ENCODE assay signal across 20 cellular contexts in genomic region chr20:62163986-62164762, GRCh38. TPM values are rescaled to one million over a fixed set of nuclear protein-coding genes. Genes with fewer than 3 reads are reported as not detected.
DNase-seq lines count a peak whose midpoint lies in the region; ATAC-seq, FAIRE-seq and TF ChIP-seq lines count a peak whose summit lies in the region.
"Had no signal": no experiment of that assay in that cellular context is flagged by ENCODE, and none has a peak within 500 bp of the region (broad histone marks: within the 10 kb centered on the region; RNA-seq: fewer than 3 reads in every experiment).

No MANE protein-coding gene starts in this region.

- FAIRE-seq in HepG2 (lab: Jason Lieb, UNC) = no peak
- FAIRE-seq in GM19239 (lab: Jason Lieb, UNC) = no peak
- FAIRE-seq: A549 had no signal

- H3K27me3 ChIP-seq in Panc1 (ENCODE audit: control insufficient read depth, insufficient read depth, low read length) = no peaks in the 10 kb centered on the region
- H3K27me3 ChIP-seq in HepG2 (ENCODE audit: control insufficient read depth in 1 of 2, insufficient read depth in 2 of 2, low read length in 2 of 2) = no peaks in the 10 kb centered on the region
- no peaks in the 10 kb centered on the region for H3K27me3 ChIP-seq in neural progenitor cell
- no peaks in the 10 kb centered on the region for H3K27me3 ChIP-seq in transverse colon

- in situ Hi-C loops in Panc1 (cut with HindIII; ENCODE audit: low pct_unique_long_range_greater_than_20kb, low sequenced_read_pairs) (no loop called here), HepG2 (cut with HindIII; ENCODE audit: extremely low pct_ligation_motif_present, low pct_unique_long_range_greater_than_20kb) (no loop called here), transverse colon (cut with MboI; ENCODE audit: low pct_ligation_motif_present in 1 of 4, low pct_unique_long_range_greater_than_20kb in 1 of 4, low sequenced_read_pairs in 3 of 4) (no loop called here)

- TF ChIP-seq RAD21 in HepG2 (CRISPR knock-in tag; IDR thresholded peaks at IDR 0.05) = no peak

- ATAC-seq in Panc1 (peak; percentile 25; the same call in 1 of the 2 replicates), HepG2 (no peak; the same call in 2 of the 3 replicates)
- ATAC-seq: A549; CD8-positive, alpha-beta T cell had no signal

- DNase-seq in Panc1 (ENCODE audit: low read depth, low spot score) = no peak
- no peak for DNase-seq in HepG2 (ENCODE audit: low spot score)
- DNase-seq in neural progenitor cell (ENCODE audit: low spot score) = no peak
- no peak for DNase-seq in transverse colon
- DNase-seq in NCI-H146 treated with DMSO at 0.1 percent for 48 hours (lab: John Stamatoyannopoulos, UW; ENCODE audit: unreplicated experiment) = no peak
- DNase-seq in NCI-H2107 (lab: John Stamatoyannopoulos, UW) = no peak
- no peak for DNase-seq in GM19239 (ENCODE audit: insufficient read length, low spot score)
- DNase-seq: Caco-2; CD8-positive, alpha-beta T cell; DMS53; GF-D8; HCEC 1CT had no signal

- TF ChIP-seq CTCF in HEK293 (tag by site-specific recombination; IDR thresholded peaks at IDR 0.05) = no peak
- no peak for TF ChIP-seq CTCF in Panc1 (IDR thresholded peaks at IDR 0.05)
- TF ChIP-seq CTCF in HepG2 (CRISPR knock-in tag; IDR thresholded peaks at IDR 0.05) = no peak
- TF ChIP-seq CTCF in neural progenitor cell (IDR thresholded peaks at IDR 0.05) = no peak
- no peak for TF ChIP-seq CTCF in transverse colon (IDR thresholded peaks at IDR 0.05)

- H3K4me2 ChIP-seq in HepG2 (ENCODE audit: low read depth, low read length) (no peak overlapping the region), neural progenitor cell (no peak overlapping the region)
- H3K4me2 ChIP-seq: A549 had no signal

- no peaks in the 10 kb centered on the region for H3K4me1 Mint-ChIP-seq in neural progenitor cell
- H3K4me1 Mint-ChIP-seq: CD14-positive monocyte, IgD-negative memory B cell had no signal

- peaks cover 2% of the 10 kb centered on the region for H3K27me3 Mint-ChIP-seq in neural progenitor cell (ENCODE audit: insufficient read depth, low read depth)
- H3K27me3 Mint-ChIP-seq: IgD-negative memory B cell had no signal

- peak overlapping the region; percentile 13 for H3K4me3 Mint-ChIP-seq in neural progenitor cell
- H3K4me3 Mint-ChIP-seq: CD14-positive monocyte; CD8-positive, alpha-beta T cell; IgD-negative memory B cell had no signal

- CTCF ChIA-PET in HEK293 (lab: Yijun Ruan, JAX) (interaction anchor here (1.5 kb wide), 1 partner anchor 8 kb away, joined by 3 read pairs; no protein-coding TSS in a partner anchor), Panc1 (lab: Charles Lee) (no interaction called here), HepG2 (lab: Yijun Ruan, JAX; ENCODE audit: low intra/inter-chr PET ratio, low total read pairs) (no interaction called here)

- no peaks in the 10 kb centered on the region for H3K4me1 ChIP-seq in HEK293 (ENCODE audit: control insufficient read depth, insufficient read depth, low read length)
- H3K4me1 ChIP-seq in Panc1 (ENCODE audit: control insufficient read depth, insufficient read depth, low read length) = no peaks in the 10 kb centered on the region
- no peaks in the 10 kb centered on the region for H3K4me1 ChIP-seq in HepG2 (ENCODE audit: insufficient read depth, low read length)
- H3K4me1 ChIP-seq in neural progenitor cell = no peaks in the 10 kb centered on the region
- H3K4me1 ChIP-seq in transverse colon = no peaks in the 10 kb centered on the region
- H3K4me1 ChIP-seq: A549, Caco-2 had no signal

- no peak overlapping the region for H2AFZ ChIP-seq in HepG2 (ENCODE audit: low read length)
- H2AFZ ChIP-seq in neural progenitor cell (replicated peaks) = no peak overlapping the region

- no peaks in the 10 kb centered on the region for H3K9me3 Mint-ChIP-seq in neural progenitor cell
- H3K9me3 Mint-ChIP-seq: CD14-positive monocyte; CD8-positive, alpha-beta T cell; IgD-negative memory B cell had no signal

- no peaks in the 10 kb centered on the region for H4K20me1 ChIP-seq in HepG2 (ENCODE audit: insufficient read depth, low read length)
- peaks cover 4% of the 10 kb centered on the region for H4K20me1 ChIP-seq in neural progenitor cell (ENCODE audit: low read depth)

- POLR2A ChIA-PET in HEK293 (lab: Yijun Ruan, JAX) = no interaction called here
- POLR2A ChIA-PET in Panc1 (lab: Charles Lee) = no interaction called here
- POLR2A ChIA-PET in HepG2 (lab: Yijun Ruan, JAX) = no interaction called here

- no peaks in the 10 kb centered on the region for H3K9me3 ChIP-seq in HEK293 (ENCODE audit: control insufficient read depth, insufficient read depth, low read depth, low read length)
- H3K9me3 ChIP-seq in Panc1 (ENCODE audit: control insufficient read depth, insufficient read depth, low read depth, low read length) = no peaks in the 10 kb centered on the region
- no peaks in the 10 kb centered on the region for H3K9me3 ChIP-seq in HepG2 (ENCODE audit: low read length)
- no peaks in the 10 kb centered on the region for H3K9me3 ChIP-seq in neural progenitor cell (ENCODE audit: low read depth)
- no peaks in the 10 kb centered on the region for H3K9me3 ChIP-seq in transverse colon
- H3K9me3 ChIP-seq: A549, Caco-2 had no signal

- peaks cover 0 to 67% of the 10 kb centered on the region in 2 experiments; a peak in 2 of 3 replicates for H3K36me3 ChIP-seq in HEK293 (ENCODE audit: control insufficient read depth in 2 of 2, insufficient read depth in 1 of 2, low read length in 2 of 2)
- no peaks in the 10 kb centered on the region; the same call in 1 of the 2 replicates for H3K36me3 ChIP-seq in Panc1 (ENCODE audit: control insufficient read depth, insufficient read depth, low read length)
- H3K36me3 ChIP-seq in HepG2 (replicated peaks in 1 of 2; ENCODE audit: control insufficient read depth in 1 of 2, insufficient read depth in 2 of 2, low read length in 2 of 2) = peaks cover 71 to 86% of the 10 kb centered on the region in 2 experiments
- H3K36me3 ChIP-seq in neural progenitor cell = no peaks in the 10 kb centered on the region
- H3K36me3 ChIP-seq in transverse colon = peaks cover 0 to 19% (median 2%) of the 10 kb centered on the region in 4 donors

- H3K9ac ChIP-seq in HepG2 (ENCODE audit: insufficient read depth, low read depth, low read length) = no peak overlapping the region
- no peak overlapping the region for H3K9ac ChIP-seq in neural progenitor cell

- no peak overlapping the region for H3K27ac Mint-ChIP-seq in neural progenitor cell
- H3K27ac Mint-ChIP-seq: CD8-positive, alpha-beta T cell; IgD-negative memory B cell had no signal

- H3K27ac ChIP-seq in HEK293 (ENCODE audit: extremely low read depth, low read depth, low read length) (no peak overlapping the region), Panc1 (ENCODE audit: low read length) (no peak overlapping the region), HepG2 (ENCODE audit: extremely low read length, insufficient read depth, low read length) (no peak overlapping the region), neural progenitor cell (no peak overlapping the region), transverse colon (no peak overlapping the region)
- H3K27ac ChIP-seq: A549 had no signal

- 96% methylated on average over 27 of the region's 29 CpGs for WGBS in HepG2 (ENCODE audit: low lambda C conversion rate)
- WGBS in transverse colon (ENCODE audit: low coverage in 1 of 2), 2 donors = 90 to 91% methylated on average over 2 to 20 of the region's 29 CpGs

- TF ChIP-seq EP300 in HepG2 (IDR thresholded peaks at IDR 0.05; ENCODE audit: low read depth in 2 of 2, low read length in 2 of 2) (no peak), HepG2 (CRISPR knock-in tag; IDR thresholded peaks at IDR 0.05; ENCODE audit: borderline replicate concordance) (no peak), transverse colon (IDR thresholded peaks at IDR 0.05; ENCODE audit: low read depth) (no peak)

- no peak for TF ChIP-seq POLR2A in HepG2 (IDR thresholded peaks at IDR 0.05; ENCODE audit: insufficient read depth in 1 of 2, low read depth in 2 of 2, low read length in 2 of 2)
- TF ChIP-seq POLR2A in transverse colon (IDR thresholded peaks at IDR 0.05) = no peak

- no peaks in the 10 kb centered on the region for H3F3A ChIP-seq in neural progenitor cell (ENCODE audit: low read depth)

- H3K79me2 ChIP-seq in HepG2 (ENCODE audit: insufficient read depth, low read length) (peaks cover 8% of the 10 kb centered on the region), neural progenitor cell (ENCODE audit: low read depth) (no peaks in the 10 kb centered on the region)

- BruUV-seq in Panc1 (replicated peaks; lab: Mats Ljungman, UMichigan) (no TSS peak), HepG2 (replicated peaks; lab: Mats Ljungman, UMichigan) (no TSS peak)

- intact Hi-C loops in Panc1 (cut with micrococcal nuclease; ENCODE audit: unreplicated experiment) (no loop called here), HepG2 (cut with micrococcal nuclease; ENCODE audit: unreplicated experiment) (no loop called here), transverse colon (cut with DNase I; ENCODE audit: low total_unique reads) (no loop called here)

- H3K4me3 ChIP-seq in HEK293 (ENCODE audit: low read depth, low read length) (no peak overlapping the region), Panc1 (ENCODE audit: low read depth in 2 of 2, low read length in 2 of 2) (no peak overlapping the region), HepG2 (replicated peaks in 1 of 3; ENCODE audit: insufficient read depth in 1 of 3, low read depth in 2 of 3, low read length in 3 of 3) (no peak overlapping the region), neural progenitor cell (no peak overlapping the region), transverse colon (no peak overlapping the region)
- H3K4me3 ChIP-seq: A549 had no signal

- H3K36me3 Mint-ChIP-seq in neural progenitor cell = peaks cover 8% of the 10 kb centered on the region

RNA-seq across cellular contexts. Expression of gene MTG2, which starts 18.7 kb away (rescaled TPM):
- total RNA-seq in Panc1 (2021; ENCODE audit: unreplicated experiment) (56.8 TPM), HepG2 (2016; rRNA removed; fragmentation: Illumina TruSeq; extraction: Trizol) (31.3 and 37.8 TPM in 2 replicates), neural progenitor cell (ENCODE audit: low replicate concordance) (16.2 and 19.2 TPM in 2 replicates), transverse colon (10 to 100 TPM in 3 of 4 donors, 1 to 10 TPM in 1; 9.8 to 58.0 (median 23.1) TPM)
- polyA plus RNA-seq in Panc1 (2012; ENCODE audit: insufficient read length) = 52.9 TPM
- total RNA-seq in HepG2 (2016; cell fraction: cytosol; rRNA removed; fragmentation: Illumina TruSeq; extraction: Trizol; ENCODE audit: low read depth) = 14.9 and 15.3 TPM in 2 replicates
- 30.0 and 35.2 TPM in 2 replicates for total RNA-seq in HepG2 (2016; cell fraction: insoluble cytoplasmic fraction; rRNA removed; fragmentation: Illumina TruSeq; extraction: Trizol)
- 20.4 and 23.8 TPM in 2 replicates for total RNA-seq in HepG2 (2016; cell fraction: membrane; rRNA removed; fragmentation: Illumina TruSeq; extraction: Trizol)
- 23.8 and 28.4 TPM in 2 replicates for total RNA-seq in HepG2 (2016; cell fraction: nucleus; rRNA removed; fragmentation: Illumina TruSeq; extraction: Trizol)
- 20.4 and 22.5 TPM in 2 replicates for polyA plus RNA-seq in HepG2 (2011; rRNA removed)
- polyA plus RNA-seq in HepG2 (2011; cell fraction: cytosol; rRNA removed) = 19.5 and 23.4 TPM in 2 replicates
- 31.1 and 31.2 TPM in 2 replicates for polyA plus RNA-seq in HepG2 (2011; cell fraction: nucleus; rRNA removed)
- polyA plus RNA-seq in HepG2 (2012) = 21.4 and 26.9 TPM in 2 replicates
- polyA plus RNA-seq in HepG2 (2016; cell fraction: cytosol; fragmentation: Illumina TruSeq; extraction: Trizol; ENCODE audit: low read depth) = 13.5 and 13.6 TPM in 2 replicates
- polyA plus RNA-seq in HepG2 (2016; cell fraction: insoluble cytoplasmic fraction; fragmentation: Illumina TruSeq; extraction: Trizol; ENCODE audit: low read depth) = 33.7 and 36.3 TPM in 2 replicates
- 18.0 and 19.8 TPM in 2 replicates for polyA plus RNA-seq in HepG2 (2016; cell fraction: membrane; fragmentation: Illumina TruSeq; extraction: Trizol; ENCODE audit: low read depth)
- 87.6 and 92.7 TPM in 2 replicates for polyA plus RNA-seq in HepG2 (2016; cell fraction: nucleus; fragmentation: Illumina TruSeq; extraction: Trizol; ENCODE audit: insufficient read depth, low read depth)
- polyA minus RNA-seq in HepG2 (2011; rRNA and poly(A)+ RNA removed; ENCODE audit: low replicate concordance) = 27.2 and 36.2 TPM in 2 replicates
- polyA minus RNA-seq in HepG2 (2011; cell fraction: cytosol; rRNA and poly(A)+ RNA removed) = 13.0 and 15.4 TPM in 2 replicates
- 16.7 and 20.9 TPM in 2 replicates for polyA minus RNA-seq in HepG2 (2011; cell fraction: nucleus; rRNA and poly(A)+ RNA removed)

RNA-seq across cellular contexts. Expression of gene SS18L1, which starts 20.6 kb away (rescaled TPM):
- 21.6 TPM for total RNA-seq in Panc1 (2021; ENCODE audit: unreplicated experiment)
- 23.7 TPM for polyA plus RNA-seq in Panc1 (2012; ENCODE audit: insufficient read length)
- 15.3 and 17.8 TPM in 2 replicates for total RNA-seq in HepG2 (2016; rRNA removed; fragmentation: Illumina TruSeq; extraction: Trizol)
- 8.6 and 10.0 TPM in 2 replicates for total RNA-seq in HepG2 (2016; cell fraction: cytosol; rRNA removed; fragmentation: Illumina TruSeq; extraction: Trizol; ENCODE audit: low read depth)
- total RNA-seq in HepG2 (2016; cell fraction: insoluble cytoplasmic fraction; rRNA removed; fragmentation: Illumina TruSeq; extraction: Trizol) = 14.3 and 17.3 TPM in 2 replicates
- total RNA-seq in HepG2 (2016; cell fraction: membrane; rRNA removed; fragmentation: Illumina TruSeq; extraction: Trizol) = 13.2 and 13.6 TPM in 2 replicates
- total RNA-seq in HepG2 (2016; cell fraction: nucleus; rRNA removed; fragmentation: Illumina TruSeq; extraction: Trizol) = 21.3 and 26.0 TPM in 2 replicates
- 27.6 and 32.0 TPM in 2 replicates for polyA plus RNA-seq in HepG2 (2011; rRNA removed)
- polyA plus RNA-seq in HepG2 (2011; cell fraction: cytosol; rRNA removed) = 13.9 and 24.3 TPM in 2 replicates
- 94.6 and 141 TPM in 2 replicates for polyA plus RNA-seq in HepG2 (2011; cell fraction: nucleus; rRNA removed)
- 16.9 and 17.6 TPM in 2 replicates for polyA plus RNA-seq in HepG2 (2012)
- 2.6 and 2.8 TPM in 2 replicates for polyA plus RNA-seq in HepG2 (2016; cell fraction: cytosol; fragmentation: Illumina TruSeq; extraction: Trizol; ENCODE audit: low read depth)
- 12.8 and 13.4 TPM in 2 replicates for polyA plus RNA-seq in HepG2 (2016; cell fraction: insoluble cytoplasmic fraction; fragmentation: Illumina TruSeq; extraction: Trizol; ENCODE audit: low read depth)
- 5.4 and 6.3 TPM in 2 replicates for polyA plus RNA-seq in HepG2 (2016; cell fraction: membrane; fragmentation: Illumina TruSeq; extraction: Trizol; ENCODE audit: low read depth)
- polyA plus RNA-seq in HepG2 (2016; cell fraction: nucleus; fragmentation: Illumina TruSeq; extraction: Trizol; ENCODE audit: insufficient read depth, low read depth) = 60.6 and 69.1 TPM in 2 replicates
- 32.8 and 53.5 TPM in 2 replicates for polyA minus RNA-seq in HepG2 (2011; rRNA and poly(A)+ RNA removed; ENCODE audit: low replicate concordance)
- polyA minus RNA-seq in HepG2 (2011; cell fraction: cytosol; rRNA and poly(A)+ RNA removed) = 14.5 and 16.4 TPM in 2 replicates
- 30.1 and 33.4 TPM in 2 replicates for polyA minus RNA-seq in HepG2 (2011; cell fraction: nucleus; rRNA and poly(A)+ RNA removed)
- total RNA-seq in neural progenitor cell (ENCODE audit: low replicate concordance) = 25.5 and 26.1 TPM in 2 replicates
- 10 to 100 TPM; 14.7 to 23.2 (median 22.1) TPM for total RNA-seq in transverse colon

RNA-seq across cellular contexts. Expression of gene PSMA7, which starts 21.0 kb away (rescaled TPM):
- total RNA-seq in Panc1 (2021; ENCODE audit: unreplicated experiment) (402 TPM), HepG2 (2016; rRNA removed; fragmentation: Illumina TruSeq; extraction: Trizol) (531 and 639 TPM in 2 replicates), neural progenitor cell (ENCODE audit: low replicate concordance) (237 and 310 TPM in 2 replicates), transverse colon (100 to 1,000 TPM; 154 to 241 (median 234) TPM)
- polyA plus RNA-seq in Panc1 (2012; ENCODE audit: insufficient read length) = 469 TPM
- 280 and 300 TPM in 2 replicates for total RNA-seq in HepG2 (2016; cell fraction: cytosol; rRNA removed; fragmentation: Illumina TruSeq; extraction: Trizol; ENCODE audit: low read depth)
- total RNA-seq in HepG2 (2016; cell fraction: insoluble cytoplasmic fraction; rRNA removed; fragmentation: Illumina TruSeq; extraction: Trizol) = 555 and 661 TPM in 2 replicates
- total RNA-seq in HepG2 (2016; cell fraction: membrane; rRNA removed; fragmentation: Illumina TruSeq; extraction: Trizol) = 259 and 300 TPM in 2 replicates
- 259 and 270 TPM in 2 replicates for total RNA-seq in HepG2 (2016; cell fraction: nucleus; rRNA removed; fragmentation: Illumina TruSeq; extraction: Trizol)
- 571 and 631 TPM in 2 replicates for polyA plus RNA-seq in HepG2 (2011; rRNA removed)
- polyA plus RNA-seq in HepG2 (2011; cell fraction: cytosol; rRNA removed) = 539 and 602 TPM in 2 replicates
- 375 and 401 TPM in 2 replicates for polyA plus RNA-seq in HepG2 (2011; cell fraction: nucleus; rRNA removed)
- 283 and 330 TPM in 2 replicates for polyA plus RNA-seq in HepG2 (2012)
- polyA plus RNA-seq in HepG2 (2016; cell fraction: cytosol; fragmentation: Illumina TruSeq; extraction: Trizol; ENCODE audit: low read depth) = 290 and 328 TPM in 2 replicates
- polyA plus RNA-seq in HepG2 (2016; cell fraction: insoluble cytoplasmic fraction; fragmentation: Illumina TruSeq; extraction: Trizol; ENCODE audit: low read depth) = 656 and 720 TPM in 2 replicates
- polyA plus RNA-seq in HepG2 (2016; cell fraction: membrane; fragmentation: Illumina TruSeq; extraction: Trizol; ENCODE audit: low read depth) = 233 and 270 TPM in 2 replicates
- 418 and 431 TPM in 2 replicates for polyA plus RNA-seq in HepG2 (2016; cell fraction: nucleus; fragmentation: Illumina TruSeq; extraction: Trizol; ENCODE audit: insufficient read depth, low read depth)
- polyA minus RNA-seq in HepG2 (2011; rRNA and poly(A)+ RNA removed; ENCODE audit: low replicate concordance) = 380 and 541 TPM in 2 replicates
- polyA minus RNA-seq in HepG2 (2011; cell fraction: cytosol; rRNA and poly(A)+ RNA removed) = 93.0 and 111 TPM in 2 replicates
- polyA minus RNA-seq in HepG2 (2011; cell fraction: nucleus; rRNA and poly(A)+ RNA removed) = 111 and 120 TPM in 2 replicates

RNA-seq across cellular contexts. Expression of gene LSM14B, which starts 41.9 kb away (rescaled TPM):
- total RNA-seq in Panc1 (2021; ENCODE audit: unreplicated experiment) (52.2 TPM), HepG2 (2016; rRNA removed; fragmentation: Illumina TruSeq; extraction: Trizol) (77.7 and 79.2 TPM in 2 replicates), neural progenitor cell (ENCODE audit: low replicate concordance) (52.6 and 82.1 TPM in 2 replicates), transverse colon (10 to 100 TPM; 22.1 to 45.3 (median 35.6) TPM)
- polyA plus RNA-seq in Panc1 (2012; ENCODE audit: insufficient read length) = 50.1 TPM
- 24.5 and 25.5 TPM in 2 replicates for total RNA-seq in HepG2 (2016; cell fraction: cytosol; rRNA removed; fragmentation: Illumina TruSeq; extraction: Trizol; ENCODE audit: low read depth)
- total RNA-seq in HepG2 (2016; cell fraction: insoluble cytoplasmic fraction; rRNA removed; fragmentation: Illumina TruSeq; extraction: Trizol) = 67.6 and 79.5 TPM in 2 replicates
- 64.7 and 64.9 TPM in 2 replicates for total RNA-seq in HepG2 (2016; cell fraction: membrane; rRNA removed; fragmentation: Illumina TruSeq; extraction: Trizol)
- total RNA-seq in HepG2 (2016; cell fraction: nucleus; rRNA removed; fragmentation: Illumina TruSeq; extraction: Trizol) = 45.7 and 51.1 TPM in 2 replicates
- 43.3 and 50.4 TPM in 2 replicates for polyA plus RNA-seq in HepG2 (2011; rRNA removed)
- polyA plus RNA-seq in HepG2 (2011; cell fraction: cytosol; rRNA removed) = 24.6 and 38.4 TPM in 2 replicates
- polyA plus RNA-seq in HepG2 (2011; cell fraction: nucleus; rRNA removed) = 68.1 and 80.1 TPM in 2 replicates
- polyA plus RNA-seq in HepG2 (2012) = 35.5 and 43.9 TPM in 2 replicates
- polyA plus RNA-seq in HepG2 (2016; cell fraction: cytosol; fragmentation: Illumina TruSeq; extraction: Trizol; ENCODE audit: low read depth) = 15.6 and 19.3 TPM in 2 replicates
- polyA plus RNA-seq in HepG2 (2016; cell fraction: insoluble cytoplasmic fraction; fragmentation: Illumina TruSeq; extraction: Trizol; ENCODE audit: low read depth) = 70.8 and 83.3 TPM in 2 replicates
- polyA plus RNA-seq in HepG2 (2016; cell fraction: membrane; fragmentation: Illumina TruSeq; extraction: Trizol; ENCODE audit: low read depth) = 38.0 and 40.1 TPM in 2 replicates
- 84.6 and 88.2 TPM in 2 replicates for polyA plus RNA-seq in HepG2 (2016; cell fraction: nucleus; fragmentation: Illumina TruSeq; extraction: Trizol; ENCODE audit: insufficient read depth, low read depth)
- 41.0 and 77.9 TPM in 2 replicates for polyA minus RNA-seq in HepG2 (2011; rRNA and poly(A)+ RNA removed; ENCODE audit: low replicate concordance)
- 22.8 and 27.3 TPM in 2 replicates for polyA minus RNA-seq in HepG2 (2011; cell fraction: cytosol; rRNA and poly(A)+ RNA removed)
- 35.0 and 37.7 TPM in 2 replicates for polyA minus RNA-seq in HepG2 (2011; cell fraction: nucleus; rRNA and poly(A)+ RNA removed)

RNA-seq across cellular contexts. Expression of gene HRH3, which starts 55.9 kb away (rescaled TPM):
- total RNA-seq in Panc1 (2021; ENCODE audit: unreplicated experiment) (0.10 TPM), HepG2 (2016; rRNA removed; fragmentation: Illumina TruSeq; extraction: Trizol) (0.10 and 0.18 TPM in 2 replicates), neural progenitor cell (ENCODE audit: low replicate concordance) (0.09 and 1.7 TPM in 2 replicates), transverse colon (not detected)
- 0.16 TPM for polyA plus RNA-seq in Panc1 (2012; ENCODE audit: insufficient read length)
- 0.10 TPM in 1 of 2 replicates, not detected in the other for total RNA-seq in HepG2 (2016; cell fraction: cytosol; rRNA removed; fragmentation: Illumina TruSeq; extraction: Trizol; ENCODE audit: low read depth)
- 0.06 TPM in 1 of 2 replicates, not detected in the other for total RNA-seq in HepG2 (2016; cell fraction: insoluble cytoplasmic fraction; rRNA removed; fragmentation: Illumina TruSeq; extraction: Trizol)
- total RNA-seq in HepG2 (2016; cell fraction: membrane; rRNA removed; fragmentation: Illumina TruSeq; extraction: Trizol) = 0.12 and 0.14 TPM in 2 replicates
- total RNA-seq in HepG2 (2016; cell fraction: nucleus; rRNA removed; fragmentation: Illumina TruSeq; extraction: Trizol) = not detected in 2 replicates
- polyA plus RNA-seq in HepG2 (2011; rRNA removed) = not detected in 2 replicates
- polyA plus RNA-seq in HepG2 (2011; cell fraction: cytosol; rRNA removed) = not detected in 2 replicates
- polyA plus RNA-seq in HepG2 (2011; cell fraction: nucleus; rRNA removed) = not detected in 2 replicates
- polyA plus RNA-seq in HepG2 (2012) = 0.08 TPM in 1 of 2 replicates, not detected in the other
- 0.08 TPM in 1 of 2 replicates, not detected in the other for polyA plus RNA-seq in HepG2 (2016; cell fraction: cytosol; fragmentation: Illumina TruSeq; extraction: Trizol; ENCODE audit: low read depth)
- polyA plus RNA-seq in HepG2 (2016; cell fraction: insoluble cytoplasmic fraction; fragmentation: Illumina TruSeq; extraction: Trizol; ENCODE audit: low read depth) = 0.34 TPM in 1 of 2 replicates, not detected in the other
- polyA plus RNA-seq in HepG2 (2016; cell fraction: membrane; fragmentation: Illumina TruSeq; extraction: Trizol; ENCODE audit: low read depth) = 0.17 TPM in 2 replicates
- polyA plus RNA-seq in HepG2 (2016; cell fraction: nucleus; fragmentation: Illumina TruSeq; extraction: Trizol; ENCODE audit: insufficient read depth, low read depth) = not detected in 2 replicates
- not detected in 2 replicates for polyA minus RNA-seq in HepG2 (2011; rRNA and poly(A)+ RNA removed; ENCODE audit: low replicate concordance)
- not detected in 2 replicates for polyA minus RNA-seq in HepG2 (2011; cell fraction: cytosol; rRNA and poly(A)+ RNA removed)
- not detected in 2 replicates for polyA minus RNA-seq in HepG2 (2011; cell fraction: nucleus; rRNA and poly(A)+ RNA removed)
- total RNA-seq: Caco-2; CD8-positive, alpha-beta T cell; H4; HT-29 had no signal
- polyA plus RNA-seq: A549, AG04450, BJ, CD14-positive monocyte, IgD-negative memory B cell had no signal
